In genomic region chr3:15065550-15066007, GRCh38 we compare ENCODE assay signal across 8 cellular contexts. TPM values are rescaled to one million over a fixed set of nuclear protein-coding genes. Genes with fewer than 3 reads are reported as not detected.
DNase-seq lines count a peak whose midpoint lies in the region; TF ChIP-seq lines count a peak whose summit lies in the region.

No MANE protein-coding gene starts in this region.

- H3K9me3 ChIP-seq in BLaER1, result no peaks in the 10 kb centered on the region
- no peaks in the 10 kb centered on the region for H3K9me3 ChIP-seq in Karpas-422 (ENCODE audit: low read length)
- no peaks in the 10 kb centered on the region for H3K9me3 ChIP-seq in colonic mucosa

- peak overlapping the region; percentile 89 for H3K4me3 ChIP-seq in BLaER1
- H3K4me3 ChIP-seq in Karpas-422 (ENCODE audit: low read length), result peak overlapping the region; percentile 86
- peak overlapping the region; percentile 97 for H3K4me3 ChIP-seq in colonic mucosa

- H4K20me1 ChIP-seq in BLaER1 (peaks cover 20% of the 10 kb centered on the region), Karpas-422 (ENCODE audit: insufficient read depth, low read depth, low read length) (peaks cover 17% of the 10 kb centered on the region)

- H3K4me2 ChIP-seq in BLaER1, result peak overlapping the region; percentile 92
- H3K4me2 ChIP-seq in Karpas-422 (ENCODE audit: low read depth, low read length, poor library complexity, severe bottlenecking), result peak overlapping the region; percentile 79

- H3K27ac ChIP-seq in BLaER1, result no peak overlapping the region
- no peak overlapping the region for H3K27ac ChIP-seq in Karpas-422 (ENCODE audit: low read length)
- no peak overlapping the region for H3K27ac ChIP-seq in colonic mucosa

- peaks cover 29% of the 10 kb centered on the region for H3K79me2 ChIP-seq in Karpas-422 (ENCODE audit: low read length)

- TF ChIP-seq CTCF in colonic mucosa (IDR thresholded peaks at IDR 0.05), result no peak
- TF ChIP-seq CTCF in nephron (IDR thresholded peaks at IDR 0.05; ENCODE audit: unreplicated experiment in 3 of 3), result no peak
- TF ChIP-seq CTCF in GM13977 (IDR thresholded peaks at IDR 0.05; ENCODE audit: extremely low read depth, insufficient read depth, missing control alignments), result no peak

- peaks cover 23% of the 10 kb centered on the region for H3K36me3 Mint-ChIP-seq in nephron (ENCODE audit: low read depth)

- peak overlapping the region; percentile 95 to 98 (median 98) for H3K4me3 Mint-ChIP-seq in nephron

- H3K4me1 ChIP-seq in BLaER1, result peaks cover 14% of the 10 kb centered on the region
- peaks cover 18% of the 10 kb centered on the region for H3K4me1 ChIP-seq in Karpas-422 (ENCODE audit: low read length)
- H3K4me1 ChIP-seq in colonic mucosa, result peaks cover 8% of the 10 kb centered on the region

- H3K9me2 ChIP-seq in Karpas-422 (replicated peaks; ENCODE audit: insufficient read depth, low read length), result no peaks in the 10 kb centered on the region

- intact Hi-C loops in colonic mucosa (cut with DNase I), result no loop called here

- no peaks in the 10 kb centered on the region for H3K27me3 ChIP-seq in BLaER1
- H3K27me3 ChIP-seq in Karpas-422 (ENCODE audit: low read length), result no peaks in the 10 kb centered on the region
- no peaks in the 10 kb centered on the region for H3K27me3 ChIP-seq in colonic mucosa

- no peak for DNase-seq in Karpas-422
- no peak for DNase-seq in colonic mucosa
- DNase-seq in GM13977 (ENCODE audit: low spot score), result no peak
- DNase-seq in NCI-H345 (lab: John Stamatoyannopoulos, UW), result no peak
- no peak for DNase-seq in UCSD-AML1 (lab: John Stamatoyannopoulos, UW; ENCODE audit: unreplicated experiment)
- DNase-seq in activated CD4-positive, CD25-positive, alpha-beta regulatory T cell (lab: John Stamatoyannopoulos, UW), result no peak

- H3K9ac ChIP-seq in BLaER1 (peak overlapping the region; percentile 95; the same call in 1 of the 2 replicates), Karpas-422 (ENCODE audit: low read length) (peak overlapping the region; percentile 96), colonic mucosa (ENCODE audit: low read depth in 2 of 2, low read length in 2 of 2) (no peak overlapping the region)

- H3K27ac Mint-ChIP-seq in nephron, result peak overlapping the region; percentile 46 to 95 (median 94)

- H2AFZ ChIP-seq in Karpas-422 (ENCODE audit: low read length), result peak overlapping the region; percentile 87

- in situ Hi-C loops in GM13977 (cut with MboI; ENCODE audit: low pct_unique_long_range_greater_than_20kb, low sequenced_read_pairs, unreplicated experiment), result no loop called here

- H3K9me3 Mint-ChIP-seq in nephron, result peaks cover 2% of the 10 kb centered on the region

- peaks cover 14% of the 10 kb centered on the region for H3K4me1 Mint-ChIP-seq in nephron

- H3K27me3 Mint-ChIP-seq in nephron (ENCODE audit: low read depth), result no peaks in the 10 kb centered on the region

- H3K36me3 ChIP-seq in BLaER1 (peaks cover 13% of the 10 kb centered on the region), Karpas-422 (ENCODE audit: insufficient read depth, low read length) (peaks cover 9% of the 10 kb centered on the region; the same call in 1 of the 2 replicates), colonic mucosa (no peaks in the 10 kb centered on the region)

RNA-seq across cellular contexts. Expression of gene MRPS25, which starts 0.5 kb away (rescaled TPM):
- 32.5 and 60.6 TPM in 2 replicates for total RNA-seq in Karpas-422 (2014; rRNA removed; shearing (Covaris generic); ENCODE audit: low replicate concordance)
- 100 to 1,000 TPM in 1 of 2 donors, 10 to 100 TPM in 1; 53.3 to 117 TPM for total RNA-seq in colonic mucosa

RNA-seq across cellular contexts. Expression of gene RBSN, which starts 33.4 kb away (rescaled TPM):
- total RNA-seq in Karpas-422 (2014; rRNA removed; shearing (Covaris generic); ENCODE audit: low replicate concordance), result 11.1 and 12.2 TPM in 2 replicates
- total RNA-seq in colonic mucosa, result 10 to 100 TPM; 15.6 to 17.0 TPM

Comparison
In these comparisons a context has a peak if more than half of its experiments do, and no peak if none do; other contexts are left out.
1. H3K9ac ChIP-seq: peak in BLaER1 (single experiment) and Karpas-422 (single experiment); none in colonic mucosa (0 of 2).
2. Peak in every context shown above with its lines, with median percentiles within 50 percentile points of each other: H3K4me3 ChIP-seq.